Comparison of ENCODE assay signal across 1 cellular context in the genomic region with DNA sequence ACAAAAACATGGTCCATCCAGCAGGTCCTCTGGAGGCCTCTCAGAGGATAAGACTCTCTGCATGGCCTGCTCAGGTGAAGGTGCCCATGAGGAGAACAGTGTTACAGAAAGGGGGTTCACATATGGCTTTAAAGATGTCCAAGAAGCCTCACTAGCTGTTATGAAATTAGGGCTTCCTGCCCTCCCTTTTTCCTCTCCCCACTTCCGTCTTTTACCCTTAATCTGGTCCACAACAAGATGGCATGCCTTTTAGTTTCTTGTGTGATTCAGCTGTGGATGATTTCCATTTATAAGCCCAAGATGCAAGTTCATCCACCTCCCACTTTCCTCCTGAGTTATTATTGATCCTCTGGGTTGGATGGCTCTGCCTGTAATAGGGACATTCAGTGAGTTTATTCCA.
TF ChIP-seq lines count a peak whose summit lies in the region.

No MANE protein-coding gene starts in this region.

TF ChIP-seq in GM12878, 131 proteins besides CTCF, POLR2A, EP300 and RAD21:
- peak; percentile 67 for TF ChIP-seq SPI1 (IDR thresholded peaks at IDR 0.05; ENCODE audit: borderline replicate concordance, insufficient read depth, low read depth, low read length)
- TF ChIP-seq RUNX3 (IDR thresholded peaks at IDR 0.05; ENCODE audit: low read length): peak; percentile 19; the same call in 1 of the 2 replicates
- TF ChIP-seq SP1 (IDR thresholded peaks at IDR 0.05; ENCODE audit: low read depth, low read length): no peak
- no peak for TF ChIP-seq KAT2A (conservative IDR thresholded peaks at IDR 0.05; ENCODE audit: control insufficient read depth, low read depth, low read length)
- peak; percentile 36; the same call in 1 of the 2 replicates for TF ChIP-seq GABPA (IDR thresholded peaks at IDR 0.05; ENCODE audit: low read depth)
- peak in 1 of 2 experiments; percentile 62; a peak in 2 of 4 replicates for TF ChIP-seq ETV6 (conservative IDR thresholded peaks at IDR 0.05 in 1 of 2, IDR thresholded peaks at IDR 0.05 in 1 of 2; ENCODE audit: borderline replicate concordance in 1 of 2, low read depth in 1 of 2)
- peak; percentile 45; the same call in 1 of the 2 replicates for TF ChIP-seq EED (IDR thresholded peaks at IDR 0.05; ENCODE audit: low read depth)
